Comparison of ENCODE assay signal across 1 cellular context in the genomic region with DNA sequence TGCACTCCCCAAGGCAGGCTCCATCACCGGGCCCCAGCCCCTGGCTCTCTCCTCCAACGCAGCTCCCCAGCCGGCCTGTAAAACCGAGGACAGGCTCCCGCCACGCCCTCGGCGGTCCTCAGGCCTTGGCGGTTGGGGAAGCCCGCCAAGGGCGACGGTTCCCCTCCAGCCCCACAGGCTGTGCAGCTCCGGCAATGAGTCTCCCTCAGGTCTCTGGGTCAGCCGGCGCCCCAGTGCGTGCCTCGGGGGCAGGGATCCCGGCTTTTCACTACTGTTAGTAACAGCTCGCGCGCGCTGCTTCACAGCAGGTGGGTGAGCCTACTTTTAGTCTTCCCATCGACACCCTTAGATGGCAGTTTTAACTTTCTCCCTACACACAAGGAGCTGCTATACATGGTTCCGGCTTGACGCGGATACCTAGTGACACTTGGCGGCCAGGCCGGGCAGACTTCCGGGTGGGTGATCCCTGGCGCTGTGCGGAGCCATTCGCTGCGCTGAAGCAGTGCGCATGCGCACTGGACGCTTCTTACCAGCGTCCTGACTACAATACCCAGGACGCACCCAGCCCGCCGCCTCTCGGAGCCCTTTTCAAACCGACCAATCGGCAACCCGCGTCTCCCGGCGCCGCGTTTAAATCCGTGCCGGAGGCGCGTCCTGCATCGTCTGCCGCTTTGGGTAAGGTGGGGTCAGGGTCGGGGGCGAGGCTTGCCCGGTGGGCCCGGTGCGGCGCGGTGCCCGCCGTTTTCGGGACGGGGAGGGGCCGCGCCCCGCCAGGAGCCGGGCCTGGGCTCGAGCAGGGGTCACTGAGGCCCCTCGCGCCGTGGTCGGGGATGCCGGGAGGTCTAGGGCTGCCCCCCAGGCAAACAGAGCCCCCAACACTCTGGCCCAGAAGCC.
TF ChIP-seq lines count a peak whose summit lies in the region.

TSS of gene GTSE1 (plus strand) at position 614 of the 894 bp plus-strand sequence. CDS start 531 bp downstream, outside the sequence.

TF ChIP-seq in HEK293, 187 proteins besides CTCF, POLR2A, EP300 and RAD21 (continued from another document and continues in another):
- TF ChIP-seq, protein P1, sequence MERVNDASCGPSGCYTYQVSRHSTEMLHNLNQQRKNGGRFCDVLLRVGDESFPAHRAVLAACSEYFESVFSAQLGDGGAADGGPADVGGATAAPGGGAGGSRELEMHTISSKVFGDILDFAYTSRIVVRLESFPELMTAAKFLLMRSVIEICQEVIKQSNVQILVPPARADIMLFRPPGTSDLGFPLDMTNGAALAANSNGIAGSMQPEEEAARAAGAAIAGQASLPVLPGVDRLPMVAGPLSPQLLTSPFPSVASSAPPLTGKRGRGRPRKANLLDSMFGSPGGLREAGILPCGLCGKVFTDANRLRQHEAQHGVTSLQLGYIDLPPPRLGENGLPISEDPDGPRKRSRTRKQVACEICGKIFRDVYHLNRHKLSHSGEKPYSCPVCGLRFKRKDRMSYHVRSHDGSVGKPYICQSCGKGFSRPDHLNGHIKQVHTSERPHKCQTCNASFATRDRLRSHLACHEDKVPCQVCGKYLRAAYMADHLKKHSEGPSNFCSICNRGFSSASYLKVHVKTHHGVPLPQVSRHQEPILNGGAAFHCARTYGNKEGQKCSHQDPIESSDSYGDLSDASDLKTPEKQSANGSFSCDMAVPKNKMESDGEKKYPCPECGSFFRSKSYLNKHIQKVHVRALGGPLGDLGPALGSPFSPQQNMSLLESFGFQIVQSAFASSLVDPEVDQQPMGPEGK (tag by site-specific recombination; IDR thresholded peaks at IDR 0.05), result peak; percentile 34
- TF ChIP-seq ZNF2 (tag by site-specific recombination; IDR thresholded peaks at IDR 0.05), result peak; percentile 49; the same call in 1 of the 2 replicates
- TF ChIP-seq TCF7L2 (IDR thresholded peaks at IDR 0.05; ENCODE audit: borderline replicate concordance, low read depth, low read length), result no peak
- peak; percentile 81 for TF ChIP-seq ZIC2 (tag by site-specific recombination; IDR thresholded peaks at IDR 0.05)
- TF ChIP-seq ZNF624 (tag by site-specific recombination; IDR thresholded peaks at IDR 0.05), result no peak
- no peak for TF ChIP-seq ZFP41 (tag by site-specific recombination; IDR thresholded peaks at IDR 0.05; ENCODE audit: borderline replicate concordance)
- no peak for TF ChIP-seq ZNF785 (tag by site-specific recombination; IDR thresholded peaks at IDR 0.05)
- no peak for TF ChIP-seq ZNF514 (tag by site-specific recombination; IDR thresholded peaks at IDR 0.05)
- peak; percentile 65; the same call in 1 of the 2 replicates for TF ChIP-seq YY2 (tag by site-specific recombination; IDR thresholded peaks at IDR 0.05)
- peak; percentile 67; the same call in 1 of the 2 replicates for TF ChIP-seq ZNF600 (tag by site-specific recombination; IDR thresholded peaks at IDR 0.05)
- TF ChIP-seq, protein P2, sequence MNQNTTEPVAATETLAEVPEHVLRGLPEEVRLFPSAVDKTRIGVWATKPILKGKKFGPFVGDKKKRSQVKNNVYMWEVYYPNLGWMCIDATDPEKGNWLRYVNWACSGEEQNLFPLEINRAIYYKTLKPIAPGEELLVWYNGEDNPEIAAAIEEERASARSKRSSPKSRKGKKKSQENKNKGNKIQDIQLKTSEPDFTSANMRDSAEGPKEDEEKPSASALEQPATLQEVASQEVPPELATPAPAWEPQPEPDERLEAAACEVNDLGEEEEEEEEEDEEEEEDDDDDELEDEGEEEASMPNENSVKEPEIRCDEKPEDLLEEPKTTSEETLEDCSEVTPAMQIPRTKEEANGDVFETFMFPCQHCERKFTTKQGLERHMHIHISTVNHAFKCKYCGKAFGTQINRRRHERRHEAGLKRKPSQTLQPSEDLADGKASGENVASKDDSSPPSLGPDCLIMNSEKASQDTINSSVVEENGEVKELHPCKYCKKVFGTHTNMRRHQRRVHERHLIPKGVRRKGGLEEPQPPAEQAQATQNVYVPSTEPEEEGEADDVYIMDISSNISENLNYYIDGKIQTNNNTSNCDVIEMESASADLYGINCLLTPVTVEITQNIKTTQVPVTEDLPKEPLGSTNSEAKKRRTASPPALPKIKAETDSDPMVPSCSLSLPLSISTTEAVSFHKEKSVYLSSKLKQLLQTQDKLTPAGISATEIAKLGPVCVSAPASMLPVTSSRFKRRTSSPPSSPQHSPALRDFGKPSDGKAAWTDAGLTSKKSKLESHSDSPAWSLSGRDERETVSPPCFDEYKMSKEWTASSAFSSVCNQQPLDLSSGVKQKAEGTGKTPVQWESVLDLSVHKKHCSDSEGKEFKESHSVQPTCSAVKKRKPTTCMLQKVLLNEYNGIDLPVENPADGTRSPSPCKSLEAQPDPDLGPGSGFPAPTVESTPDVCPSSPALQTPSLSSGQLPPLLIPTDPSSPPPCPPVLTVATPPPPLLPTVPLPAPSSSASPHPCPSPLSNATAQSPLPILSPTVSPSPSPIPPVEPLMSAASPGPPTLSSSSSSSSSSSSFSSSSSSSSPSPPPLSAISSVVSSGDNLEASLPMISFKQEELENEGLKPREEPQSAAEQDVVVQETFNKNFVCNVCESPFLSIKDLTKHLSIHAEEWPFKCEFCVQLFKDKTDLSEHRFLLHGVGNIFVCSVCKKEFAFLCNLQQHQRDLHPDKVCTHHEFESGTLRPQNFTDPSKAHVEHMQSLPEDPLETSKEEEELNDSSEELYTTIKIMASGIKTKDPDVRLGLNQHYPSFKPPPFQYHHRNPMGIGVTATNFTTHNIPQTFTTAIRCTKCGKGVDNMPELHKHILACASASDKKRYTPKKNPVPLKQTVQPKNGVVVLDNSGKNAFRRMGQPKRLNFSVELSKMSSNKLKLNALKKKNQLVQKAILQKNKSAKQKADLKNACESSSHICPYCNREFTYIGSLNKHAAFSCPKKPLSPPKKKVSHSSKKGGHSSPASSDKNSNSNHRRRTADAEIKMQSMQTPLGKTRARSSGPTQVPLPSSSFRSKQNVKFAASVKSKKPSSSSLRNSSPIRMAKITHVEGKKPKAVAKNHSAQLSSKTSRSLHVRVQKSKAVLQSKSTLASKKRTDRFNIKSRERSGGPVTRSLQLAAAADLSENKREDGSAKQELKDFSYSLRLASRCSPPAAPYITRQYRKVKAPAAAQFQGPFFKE (tag by site-specific recombination; IDR thresholded peaks at IDR 0.05; ENCODE audit: borderline replicate concordance), result no peak
- peak; percentile 60; the same call in 1 of the 2 replicates for TF ChIP-seq ZFP37 (tag by site-specific recombination; IDR thresholded peaks at IDR 0.05)
- TF ChIP-seq ZNF341 (tag by site-specific recombination; IDR thresholded peaks at IDR 0.05; ENCODE audit: low read depth), result peak; percentile 63
- TF ChIP-seq, protein P3, sequence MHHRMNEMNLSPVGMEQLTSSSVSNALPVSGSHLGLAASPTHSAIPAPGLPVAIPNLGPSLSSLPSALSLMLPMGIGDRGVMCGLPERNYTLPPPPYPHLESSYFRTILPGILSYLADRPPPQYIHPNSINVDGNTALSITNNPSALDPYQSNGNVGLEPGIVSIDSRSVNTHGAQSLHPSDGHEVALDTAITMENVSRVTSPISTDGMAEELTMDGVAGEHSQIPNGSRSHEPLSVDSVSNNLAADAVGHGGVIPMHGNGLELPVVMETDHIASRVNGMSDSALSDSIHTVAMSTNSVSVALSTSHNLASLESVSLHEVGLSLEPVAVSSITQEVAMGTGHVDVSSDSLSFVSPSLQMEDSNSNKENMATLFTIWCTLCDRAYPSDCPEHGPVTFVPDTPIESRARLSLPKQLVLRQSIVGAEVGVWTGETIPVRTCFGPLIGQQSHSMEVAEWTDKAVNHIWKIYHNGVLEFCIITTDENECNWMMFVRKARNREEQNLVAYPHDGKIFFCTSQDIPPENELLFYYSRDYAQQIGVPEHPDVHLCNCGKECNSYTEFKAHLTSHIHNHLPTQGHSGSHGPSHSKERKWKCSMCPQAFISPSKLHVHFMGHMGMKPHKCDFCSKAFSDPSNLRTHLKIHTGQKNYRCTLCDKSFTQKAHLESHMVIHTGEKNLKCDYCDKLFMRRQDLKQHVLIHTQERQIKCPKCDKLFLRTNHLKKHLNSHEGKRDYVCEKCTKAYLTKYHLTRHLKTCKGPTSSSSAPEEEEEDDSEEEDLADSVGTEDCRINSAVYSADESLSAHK (tag by site-specific recombination; IDR thresholded peaks at IDR 0.05), result peak; percentile 82
- no peak; the same call in 1 of the 2 replicates for TF ChIP-seq ZNF792 (tag by site-specific recombination; IDR thresholded peaks at IDR 0.05)
- peak; percentile 60; the same call in 1 of the 2 replicates for TF ChIP-seq ZNF324 (tag by site-specific recombination; IDR thresholded peaks at IDR 0.05)
- no peak for TF ChIP-seq ZNF23 (tag by site-specific recombination; IDR thresholded peaks at IDR 0.05; ENCODE audit: borderline replicate concordance)
- 0 out of 2 replicates have a peak, but pooled peaks have one; percentile 3 for TF ChIP-seq EGR2 (tag by site-specific recombination; IDR thresholded peaks at IDR 0.05; ENCODE audit: low read depth)
- no peak for TF ChIP-seq ZNF404 (tag by site-specific recombination; IDR thresholded peaks at IDR 0.05)
- no peak for TF ChIP-seq SALL2 (tag by site-specific recombination; IDR thresholded peaks at IDR 0.05; ENCODE audit: borderline replicate concordance)
- TF ChIP-seq ZBTB48 (tag by site-specific recombination; IDR thresholded peaks at IDR 0.05), result peak; percentile 92
- peak; percentile 39; the same call in 1 of the 2 replicates for TF ChIP-seq FEZF1 (tag by site-specific recombination; IDR thresholded peaks at IDR 0.05)
- TF ChIP-seq ZNF350 (tag by site-specific recombination; IDR thresholded peaks at IDR 0.05), result no peak
- no peak for TF ChIP-seq ZNF155 (tag by site-specific recombination; IDR thresholded peaks at IDR 0.05)
- TF ChIP-seq ZNF202 (tag by site-specific recombination; IDR thresholded peaks at IDR 0.05; ENCODE audit: borderline replicate concordance), result no peak
- TF ChIP-seq, protein P4, sequence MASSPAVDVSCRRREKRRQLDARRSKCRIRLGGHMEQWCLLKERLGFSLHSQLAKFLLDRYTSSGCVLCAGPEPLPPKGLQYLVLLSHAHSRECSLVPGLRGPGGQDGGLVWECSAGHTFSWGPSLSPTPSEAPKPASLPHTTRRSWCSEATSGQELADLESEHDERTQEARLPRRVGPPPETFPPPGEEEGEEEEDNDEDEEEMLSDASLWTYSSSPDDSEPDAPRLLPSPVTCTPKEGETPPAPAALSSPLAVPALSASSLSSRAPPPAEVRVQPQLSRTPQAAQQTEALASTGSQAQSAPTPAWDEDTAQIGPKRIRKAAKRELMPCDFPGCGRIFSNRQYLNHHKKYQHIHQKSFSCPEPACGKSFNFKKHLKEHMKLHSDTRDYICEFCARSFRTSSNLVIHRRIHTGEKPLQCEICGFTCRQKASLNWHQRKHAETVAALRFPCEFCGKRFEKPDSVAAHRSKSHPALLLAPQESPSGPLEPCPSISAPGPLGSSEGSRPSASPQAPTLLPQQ (tag by site-specific recombination; IDR thresholded peaks at IDR 0.05), result peak; percentile 77; the same call in 1 of the 2 replicates
- TF ChIP-seq PRDM1 (tag by site-specific recombination; IDR thresholded peaks at IDR 0.05), result peak; percentile 53; the same call in 1 of the 2 replicates
- no peak for TF ChIP-seq ZBTB7A (tag by site-specific recombination; IDR thresholded peaks at IDR 0.05; ENCODE audit: low read depth)
- TF ChIP-seq, protein P5, sequence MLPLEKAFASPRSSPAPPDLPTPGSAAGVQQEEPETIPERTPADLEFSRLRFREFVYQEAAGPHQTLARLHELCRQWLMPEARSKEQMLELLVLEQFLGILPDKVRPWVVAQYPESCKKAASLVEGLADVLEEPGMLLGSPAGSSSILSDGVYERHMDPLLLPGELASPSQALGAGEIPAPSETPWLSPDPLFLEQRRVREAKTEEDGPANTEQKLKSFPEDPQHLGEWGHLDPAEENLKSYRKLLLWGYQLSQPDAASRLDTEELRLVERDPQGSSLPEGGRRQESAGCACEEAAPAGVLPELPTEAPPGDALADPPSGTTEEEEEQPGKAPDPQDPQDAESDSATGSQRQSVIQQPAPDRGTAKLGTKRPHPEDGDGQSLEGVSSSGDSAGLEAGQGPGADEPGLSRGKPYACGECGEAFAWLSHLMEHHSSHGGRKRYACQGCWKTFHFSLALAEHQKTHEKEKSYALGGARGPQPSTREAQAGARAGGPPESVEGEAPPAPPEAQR (tag by site-specific recombination; IDR thresholded peaks at IDR 0.05), result 0 out of 2 replicates have a peak, but pooled peaks have one; percentile 49
- TF ChIP-seq ZNF501 (tag by site-specific recombination; IDR thresholded peaks at IDR 0.05), result 0 out of 2 replicates have a peak, but pooled peaks have one; percentile 27
- no peak for TF ChIP-seq ZNF121 (tag by site-specific recombination; IDR thresholded peaks at IDR 0.05)
- peak; percentile 35; the same call in 1 of the 2 replicates for TF ChIP-seq ZNF660 (tag by site-specific recombination; IDR thresholded peaks at IDR 0.05)
- TF ChIP-seq ZEB2 (tag by site-specific recombination; IDR thresholded peaks at IDR 0.05), result peak; percentile 49
- TF ChIP-seq ZNF433 (tag by site-specific recombination; IDR thresholded peaks at IDR 0.05; ENCODE audit: low read depth), result no peak
- no peak for TF ChIP-seq ZNF473 (tag by site-specific recombination; IDR thresholded peaks at IDR 0.05)
- TF ChIP-seq MYNN (tag by site-specific recombination; IDR thresholded peaks at IDR 0.05; ENCODE audit: borderline replicate concordance), result no peak
- TF ChIP-seq ZXDB (tag by site-specific recombination; IDR thresholded peaks at IDR 0.05), result peak; percentile 57
- 0 out of 2 replicates have a peak, but pooled peaks have one; percentile 13 for TF ChIP-seq KLF8 (tag by site-specific recombination; IDR thresholded peaks at IDR 0.05)
- TF ChIP-seq ZNF639 (tag by site-specific recombination; IDR thresholded peaks at IDR 0.05), result 0 out of 2 replicates have a peak, but pooled peaks have one; percentile 37
- peak; percentile 66; the same call in 1 of the 2 replicates for TF ChIP-seq ZFP69B (tag by site-specific recombination; IDR thresholded peaks at IDR 0.05)
- TF ChIP-seq ZSCAN4 (tag by site-specific recombination; IDR thresholded peaks at IDR 0.05), result no peak
